ENCODE assay signal across 8 cellular contexts in genomic region chr17:7435676-7436555, GRCh38. TPM values are rescaled to one million over a fixed set of nuclear protein-coding genes. Genes with fewer than 3 reads are reported as not detected.
DNase-seq lines count a peak whose midpoint lies in the region; ATAC-seq and TF ChIP-seq lines count a peak whose summit lies in the region.

No MANE protein-coding gene starts in this region.

- H3K79me2 ChIP-seq in HCT116 (ENCODE audit: insufficient read depth, low read length), result no peaks in the 10 kb centered on the region

- H3K4me2 ChIP-seq in HCT116 (ENCODE audit: low read length), result peak overlapping the region; percentile 99

- H3K27me3 ChIP-seq in HCT116 (ENCODE audit: insufficient read depth, low read length), result no peaks in the 10 kb centered on the region
- peaks cover 0 to 82% (median 32%) of the 10 kb centered on the region in 4 donors for H3K27me3 ChIP-seq in esophagus muscularis mucosa
- H3K27me3 ChIP-seq in neuron (ENCODE audit: insufficient read depth, low read length), result peaks cover 29% of the 10 kb centered on the region
- H3K27me3 ChIP-seq in vagina, result no peaks in the 10 kb centered on the region

- H2AFZ ChIP-seq in HCT116 (ENCODE audit: low read depth, low read length, poor library complexity, severe bottlenecking) (no peak overlapping the region), neuron (ENCODE audit: low read depth, low read length) (peak overlapping the region; percentile 13)

- peak overlapping the region; percentile 95 for H3K27ac ChIP-seq in HCT116 (ENCODE audit: low read depth, low read length)
- H3K27ac ChIP-seq in esophagus muscularis mucosa (replicated peaks in 1 of 4), result peak overlapping the region; percentile 27 to 64 (median 54)
- H3K27ac ChIP-seq in vagina, result peak overlapping the region; percentile 81

- TSS peak; percentile 87 for BruUV-seq in HCT116 (replicated peaks; lab: Mats Ljungman, UMichigan)

- no peak for TF ChIP-seq EP300 in esophagus muscularis mucosa (IDR thresholded peaks at IDR 0.05)

- no peaks in the 10 kb centered on the region for H3K9me2 ChIP-seq in HCT116 (ENCODE audit: insufficient read depth)

- POLR2A ChIA-PET in HCT116 (lab: Charles Lee), result interaction anchor here (0.7 to 2.9 kb wide), 12 partner anchors 9 to 251 kb away, joined by 3 to 33 read pairs (median 4); partner anchors contain the start of genes CHRNB1, POLR2A, SLC2A4 and SPEM2

- DNase-seq in GF-D8 (lab: John Stamatoyannopoulos, UW), result peak; percentile 46
- DNase-seq in HCT116 (ENCODE audit: low read depth, low spot score), result peak; percentile 29
- peak; percentile 39 for DNase-seq in NCI-H510A (lab: John Stamatoyannopoulos, UW)
- peak; percentile 54 for DNase-seq in activated CD8-positive, alpha-beta memory T cell treated with anti-CD3 and anti-CD28 coated beads, Interleukin-2, amount 50 U/mL, for 4 hours
- DNase-seq in esophagus muscularis mucosa (ENCODE audit: extremely low spot score), result no peak
- DNase-seq in vagina (ENCODE audit: extremely low spot score in 2 of 2), result no peak
- DNase-seq in G401 (ENCODE audit: low spot score), result no peak

- CTCF ChIA-PET in HCT116 (lab: Charles Lee), result interaction anchor here (0.6 to 3.4 kb wide), 16 partner anchors 9 to 390 kb away, joined by 3 to 28 read pairs (median 4); partner anchors contain the start of genes CHRNB1, PLSCR3, SENP3 and TMEM256

- H3K36me3 ChIP-seq in HCT116 (ENCODE audit: control insufficient read depth in 1 of 2, insufficient read depth in 2 of 2, low read length in 2 of 2) (no peaks in the 10 kb centered on the region), esophagus muscularis mucosa (no peaks in the 10 kb centered on the region), neuron (ENCODE audit: insufficient read depth, low read length) (no peaks in the 10 kb centered on the region), vagina (no peaks in the 10 kb centered on the region)

- 15% methylated on average over 34 of the region's 49 CpGs for WGBS in esophagus muscularis mucosa

- H3K4me1 ChIP-seq in HCT116 (ENCODE audit: control insufficient read depth in 1 of 2, insufficient read depth in 2 of 2, low read length in 2 of 2), result peaks cover 13 to 32% of the 10 kb centered on the region in 2 experiments
- H3K4me1 ChIP-seq in esophagus muscularis mucosa, result peaks cover 57 to 63% (median 61%) of the 10 kb centered on the region in 4 donors
- peaks cover 36% of the 10 kb centered on the region for H3K4me1 ChIP-seq in neuron (ENCODE audit: insufficient read depth, low read length)
- H3K4me1 ChIP-seq in vagina, result peaks cover 54% of the 10 kb centered on the region

- TF ChIP-seq POLR2A in HCT116 (IDR thresholded peaks at IDR 0.05; ENCODE audit: borderline replicate concordance, extremely low read depth, insufficient read depth, insufficient read length), result no peak
- no peak for TF ChIP-seq POLR2A in esophagus muscularis mucosa (IDR thresholded peaks at IDR 0.05; ENCODE audit: low read depth)
- no peak for TF ChIP-seq POLR2A in vagina (IDR thresholded peaks at IDR 0.05)

- RAD21 ChIA-PET in HCT116 (lab: Charles Lee; ENCODE audit: low non-redundant PET in 1 of 2, low total read pairs in 2 of 2, uncharacterized antibody in 2 of 2, unreplicated experiment in 2 of 2), result interaction anchor here (0.7 to 2.4 kb wide), 2 partner anchors 8 to 80 kb away, joined by 3 to 6 read pairs; no protein-coding TSS in a partner anchor

- H3K9me3 ChIP-seq in HCT116 (ENCODE audit: control insufficient read depth in 1 of 2, insufficient read depth in 1 of 2, low read depth in 1 of 2, low read length in 2 of 2) (no peaks in the 10 kb centered on the region; a peak in 1 of 4 replicates), esophagus muscularis mucosa (no peaks in the 10 kb centered on the region), neuron (ENCODE audit: low read length) (peaks cover 3% of the 10 kb centered on the region), vagina (no peaks in the 10 kb centered on the region)

- H4K20me1 ChIP-seq in HCT116 (ENCODE audit: insufficient read depth), result no peaks in the 10 kb centered on the region

- TF ChIP-seq CTCF in HCT116 (IDR thresholded peaks at IDR 0.05 in 2 of 3, conservative IDR thresholded peaks at IDR 0.05 in 1 of 3; ENCODE audit: borderline replicate concordance in 1 of 3, insufficient read depth in 1 of 3, low read depth in 2 of 3, low read length in 2 of 3) (peak in 2 of 3 experiments; percentile 23 to 36; a peak in 4 of 6 replicates), esophagus muscularis mucosa (IDR thresholded peaks at IDR 0.05) (peak in 1 of 3 experiments; percentile 5), vagina (IDR thresholded peaks at IDR 0.05) (no peak)

- intact Hi-C loops in HCT116 (cut with micrococcal nuclease) (loop anchor here (1.0 to 10.0 kb wide), 5 partner anchors 32 to 251 kb away; partner anchors contain the start of genes CLDN7, POLR2A, SENP3 and TMEM256), esophagus muscularis mucosa (cut with DNase I) (loop anchor here (2.0 to 5.0 kb wide), 4 partner anchors 31 to 121 kb away; partner anchors contain the start of genes TMEM256 and TNFSF13), vagina (cut with DNase I) (loop anchor here (5.0 kb wide), 2 partner anchors 84 to 121 kb away; partner anchors contain the start of genes KCTD11 and TNFSF13)

- peak overlapping the region; percentile 77 for H3K9ac ChIP-seq in HCT116 (ENCODE audit: low read length)

- H3K4me3 ChIP-seq in HCT116 (replicated peaks in 1 of 2; ENCODE audit: low read depth in 1 of 2, low read length in 2 of 2) (peak overlapping the region; percentile 69 to 85), esophagus muscularis mucosa (peak overlapping the region; percentile 41 to 62 (median 46)), neuron (ENCODE audit: low read length) (peak overlapping the region; percentile 49), vagina (peak overlapping the region; percentile 34 to 49)

- in situ Hi-C loops in G401 (cut with HindIII; ENCODE audit: low sequenced_read_pairs), result no loop called here

- ATAC-seq in HCT116, result peak; percentile 29

- no peak; the same call in 1 of the 2 replicates for TF ChIP-seq RAD21 in HCT116 (IDR thresholded peaks at IDR 0.05; ENCODE audit: low read depth)

TF ChIP-seq in HCT116, 20 proteins besides CTCF, POLR2A, EP300 and RAD21 (continues in another document):
- TF ChIP-seq EZH2 (IDR thresholded peaks at IDR 0.05) (no peak), SIN3A (IDR thresholded peaks at IDR 0.05; ENCODE audit: low read depth) (peak; percentile 21; the same call in 1 of the 2 replicates), ZNF274 (IDR thresholded peaks at IDR 0.05; ENCODE audit: low read depth, low read length) (no peak), EZH2phosphoT487 (IDR thresholded peaks at IDR 0.05; ENCODE audit: borderline replicate concordance) (no peak), EGR1 (IDR thresholded peaks at IDR 0.05; ENCODE audit: low read depth) (peak; percentile 82), SRF (IDR thresholded peaks at IDR 0.05; ENCODE audit: low read depth) (no peak), POLR2AphosphoS5 (IDR thresholded peaks at IDR 0.05; ENCODE audit: low read depth, low read length) (peak; percentile 52), TCF7L2 (IDR thresholded peaks at IDR 0.05; ENCODE audit: borderline replicate concordance, extremely low read depth, insufficient read depth, insufficient read length) (no peak), YY1 (IDR thresholded peaks at IDR 0.05; ENCODE audit: extremely low read depth, insufficient replicate concordance, low read depth, low read length) (no peak), JUND (IDR thresholded peaks at IDR 0.05) (no peak)
- TF ChIP-seq, protein P1, sequence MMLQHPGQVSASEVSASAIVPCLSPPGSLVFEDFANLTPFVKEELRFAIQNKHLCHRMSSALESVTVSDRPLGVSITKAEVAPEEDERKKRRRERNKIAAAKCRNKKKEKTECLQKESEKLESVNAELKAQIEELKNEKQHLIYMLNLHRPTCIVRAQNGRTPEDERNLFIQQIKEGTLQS (IDR thresholded peaks at IDR 0.05), result no peak
- TF ChIP-seq, protein P2, sequence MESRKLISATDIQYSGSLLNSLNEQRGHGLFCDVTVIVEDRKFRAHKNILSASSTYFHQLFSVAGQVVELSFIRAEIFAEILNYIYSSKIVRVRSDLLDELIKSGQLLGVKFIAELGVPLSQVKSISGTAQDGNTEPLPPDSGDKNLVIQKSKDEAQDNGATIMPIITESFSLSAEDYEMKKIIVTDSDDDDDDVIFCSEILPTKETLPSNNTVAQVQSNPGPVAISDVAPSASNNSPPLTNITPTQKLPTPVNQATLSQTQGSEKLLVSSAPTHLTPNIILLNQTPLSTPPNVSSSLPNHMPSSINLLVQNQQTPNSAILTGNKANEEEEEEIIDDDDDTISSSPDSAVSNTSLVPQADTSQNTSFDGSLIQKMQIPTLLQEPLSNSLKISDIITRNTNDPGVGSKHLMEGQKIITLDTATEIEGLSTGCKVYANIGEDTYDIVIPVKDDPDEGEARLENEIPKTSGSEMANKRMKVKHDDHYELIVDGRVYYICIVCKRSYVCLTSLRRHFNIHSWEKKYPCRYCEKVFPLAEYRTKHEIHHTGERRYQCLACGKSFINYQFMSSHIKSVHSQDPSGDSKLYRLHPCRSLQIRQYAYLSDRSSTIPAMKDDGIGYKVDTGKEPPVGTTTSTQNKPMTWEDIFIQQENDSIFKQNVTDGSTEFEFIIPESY (IDR thresholded peaks at IDR 0.05; ENCODE audit: extremely low read depth, insufficient replicate concordance, low read length), result no peak

RNA-seq across cellular contexts. Expression of gene TMEM102, which starts 0.7 kb away (rescaled TPM):
- 16.4 TPM for total RNA-seq in HCT116 (2021; ENCODE audit: unreplicated experiment)
- polyA plus RNA-seq in HCT116 (2012), result 13.2 TPM in 2 replicates
- total RNA-seq in esophagus muscularis mucosa, result 1 to 10 TPM; 1.2 to 6.1 (median 3.5) TPM
- total RNA-seq in vagina, result 9.8 TPM
- total RNA-seq in G401 (2014; rRNA removed; shearing (Covaris generic)), result 4.6 and 4.9 TPM in 2 replicates

RNA-seq across cellular contexts. Expression of gene FGF11, which starts 3.4 kb away (rescaled TPM):
- total RNA-seq in HCT116 (2021; ENCODE audit: unreplicated experiment), result 6.1 TPM
- polyA plus RNA-seq in HCT116 (2012), result 4.2 and 4.3 TPM in 2 replicates
- total RNA-seq in esophagus muscularis mucosa, result 1 to 10 TPM in 2 of 4 donors, under 1 TPM in 1, not detected in 1; 0.50 to 1.9 (median 1.3) TPM
- 10.8 TPM for total RNA-seq in vagina
- total RNA-seq in G401 (2014; rRNA removed; shearing (Covaris generic)), result 20.4 and 24.2 TPM in 2 replicates

RNA-seq across cellular contexts. Expression of gene SPEM3, which starts 7.3 kb away (rescaled TPM):
- not detected for total RNA-seq in HCT116 (2021; ENCODE audit: unreplicated experiment)
- not detected in 2 replicates for polyA plus RNA-seq in HCT116 (2012)
- not detected for total RNA-seq in esophagus muscularis mucosa
- total RNA-seq in vagina, result not detected
- not detected in 2 replicates for total RNA-seq in G401 (2014; rRNA removed; shearing (Covaris generic))

RNA-seq across cellular contexts. Expression of gene CHRNB1, which starts 8.9 kb away (rescaled TPM):
- total RNA-seq in HCT116 (2021; ENCODE audit: unreplicated experiment) (10.4 TPM), esophagus muscularis mucosa (10 to 100 TPM in 1 of 4 donors, 1 to 10 TPM in 3; 5.0 to 12.8 (median 8.1) TPM), vagina (5.9 TPM)
- polyA plus RNA-seq in HCT116 (2012), result 25.6 and 26.3 TPM in 2 replicates
- total RNA-seq in G401 (2014; rRNA removed; shearing (Covaris generic)), result 7.6 and 24.0 TPM in 2 replicates

RNA-seq across cellular contexts. Expression of gene SPEM2, which starts 10.5 kb away (rescaled TPM):
- total RNA-seq in HCT116 (2021; ENCODE audit: unreplicated experiment) (not detected), esophagus muscularis mucosa (not detected), vagina (not detected)
- polyA plus RNA-seq in HCT116 (2012), result 0.07 and 0.12 TPM in 2 replicates
- total RNA-seq in G401 (2014; rRNA removed; shearing (Covaris generic)), result not detected in 2 replicates

Comparison
In these comparisons a context has a peak if more than half of its experiments do, and no peak if none do; other contexts are left out.
1. DNase-seq: peak in GF-D8 (single experiment), HCT116 (single experiment), NCI-H510A (single experiment) and activated CD8-positive, alpha-beta memory T cell treated with anti-CD3 and anti-CD28 coated beads, Interleukin-2, amount 50 U/mL, for 4 hours (single experiment); none in esophagus muscularis mucosa (single experiment), vagina (0 of 2) and G401 (single experiment).
2. CTCF ChIP-seq: peak in HCT116 (2 of 3); none in vagina (0 of 3).
3. Peak in every context shown above with its lines, with median percentiles within 50 percentile points of each other: H3K27ac ChIP-seq and H3K4me3 ChIP-seq.